ENCODE assay signal across 1 cellular context in the genomic region with DNA sequence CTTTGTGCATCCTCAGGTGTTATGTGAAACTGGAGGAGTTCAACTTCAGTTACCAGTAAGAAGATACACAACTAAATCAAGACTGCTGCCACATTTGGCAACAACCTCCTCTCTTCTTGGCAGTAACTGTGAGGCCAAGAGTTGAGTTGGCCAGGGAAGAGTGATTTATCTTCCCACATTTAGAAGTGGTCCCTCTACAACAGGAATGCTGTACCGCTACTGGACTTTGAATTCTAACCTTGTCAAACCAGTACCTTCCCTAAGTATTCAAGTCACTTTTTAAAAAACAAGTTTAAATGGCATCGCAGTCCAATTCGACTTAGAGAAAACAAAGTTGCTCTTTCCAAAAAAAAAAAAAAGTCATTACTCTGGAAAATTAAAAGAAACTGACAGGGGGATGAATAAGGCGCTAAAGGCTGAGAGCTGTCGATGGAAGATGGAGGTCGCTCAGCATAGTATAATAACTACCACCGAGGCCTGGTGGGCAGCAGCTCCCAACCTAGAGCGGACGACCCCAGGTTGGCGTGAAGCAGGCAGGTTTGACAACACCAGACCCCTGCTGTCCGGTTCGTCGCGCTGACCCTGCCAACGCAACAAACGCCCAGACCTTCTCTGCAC.
TF ChIP-seq lines count a peak whose summit lies in the region.

No MANE protein-coding gene starts in this region.

TF ChIP-seq in HepG2, 621 proteins besides CTCF, POLR2A, EP300 and RAD21 (continued from another document and continues in another):
- TF ChIP-seq, protein P1, sequence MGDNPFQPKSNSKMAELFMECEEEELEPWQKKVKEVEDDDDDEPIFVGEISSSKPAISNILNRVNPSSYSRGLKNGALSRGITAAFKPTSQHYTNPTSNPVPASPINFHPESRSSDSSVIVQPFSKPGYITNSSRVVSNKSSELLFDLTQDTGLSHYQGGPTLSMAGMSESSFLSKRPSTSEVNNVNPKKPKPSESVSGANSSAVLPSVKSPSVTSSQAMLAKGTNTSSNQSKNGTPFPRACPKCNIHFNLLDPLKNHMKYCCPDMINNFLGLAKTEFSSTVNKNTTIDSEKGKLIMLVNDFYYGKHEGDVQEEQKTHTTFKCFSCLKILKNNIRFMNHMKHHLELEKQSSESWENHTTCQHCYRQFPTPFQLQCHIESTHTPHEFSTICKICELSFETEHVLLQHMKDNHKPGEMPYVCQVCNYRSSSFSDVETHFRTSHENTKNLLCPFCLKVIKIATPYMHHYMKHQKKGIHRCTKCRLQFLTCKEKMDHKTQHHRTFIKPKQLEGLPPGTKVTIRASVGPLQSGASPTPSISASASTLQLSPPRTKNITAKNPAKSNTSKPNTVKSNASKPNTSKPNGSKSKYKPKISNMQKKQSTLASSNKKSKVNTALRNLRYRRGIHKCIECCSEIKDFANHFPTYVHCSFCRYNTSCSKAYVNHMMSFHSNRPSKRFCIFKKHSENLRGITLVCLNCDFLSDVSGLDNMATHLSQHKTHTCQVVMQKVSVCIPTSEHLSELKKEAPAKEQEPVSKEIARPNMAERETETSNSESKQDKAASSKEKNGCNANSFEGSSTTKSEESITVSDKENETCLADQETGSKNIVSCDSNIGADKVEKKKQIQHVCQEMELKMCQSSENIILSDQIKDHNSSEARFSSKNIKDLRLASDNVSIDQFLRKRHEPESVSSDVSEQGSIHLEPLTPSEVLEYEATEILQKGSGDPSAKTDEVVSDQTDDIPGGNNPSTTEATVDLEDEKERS (CRISPR knock-in tag; IDR thresholded peaks at IDR 0.05) = peak; percentile 69; the same call in 1 of the 2 replicates
- TF ChIP-seq MED13 (CRISPR knock-in tag; IDR thresholded peaks at IDR 0.05) (0 out of 2 replicates have a peak, but pooled peaks have one; percentile 22), ZNF773 (CRISPR knock-in tag; IDR thresholded peaks at IDR 0.05; ENCODE audit: borderline replicate concordance) (0 out of 2 replicates have a peak, but pooled peaks have one; percentile 46), ZNF776 (CRISPR knock-in tag; IDR thresholded peaks at IDR 0.05) (0 out of 2 replicates have a peak, but pooled peaks have one; percentile 31), ZFYVE20 (CRISPR knock-in tag; IDR thresholded peaks at IDR 0.05; ENCODE audit: borderline replicate concordance, low read depth) (0 out of 2 replicates have a peak, but pooled peaks have one; percentile 18), ZNF691 (CRISPR knock-in tag; IDR thresholded peaks at IDR 0.05; ENCODE audit: borderline replicate concordance, low read depth) (0 out of 2 replicates have a peak, but pooled peaks have one; percentile 71), HDAC6 (IDR thresholded peaks at IDR 0.05; ENCODE audit: low read depth, low read length) (no peak), SP5 (CRISPR knock-in tag; IDR thresholded peaks at IDR 0.05; ENCODE audit: borderline replicate concordance, low read depth) (no peak), ZNF816 (CRISPR knock-in tag; IDR thresholded peaks at IDR 0.05; ENCODE audit: borderline replicate concordance) (0 out of 2 replicates have a peak, but pooled peaks have one; percentile 29), ZNF318 (CRISPR knock-in tag; IDR thresholded peaks at IDR 0.05) (0 out of 2 replicates have a peak, but pooled peaks have one; percentile 14), ZNF512 (CRISPR knock-in tag; IDR thresholded peaks at IDR 0.05) (no peak), ZNF138 (CRISPR knock-in tag; IDR thresholded peaks at IDR 0.05; ENCODE audit: low read depth) (no peak), SNAI1 (CRISPR knock-in tag; IDR thresholded peaks at IDR 0.05; ENCODE audit: borderline replicate concordance) (0 out of 2 replicates have a peak, but pooled peaks have one; percentile 11), ZNF232 (CRISPR knock-in tag; IDR thresholded peaks at IDR 0.05; ENCODE audit: borderline replicate concordance) (0 out of 2 replicates have a peak, but pooled peaks have one; percentile 5), ZFP90 (CRISPR knock-in tag; IDR thresholded peaks at IDR 0.05; ENCODE audit: borderline replicate concordance) (peak; percentile 67; the same call in 1 of the 2 replicates), ZNF768 (CRISPR knock-in tag; IDR thresholded peaks at IDR 0.05) (0 out of 2 replicates have a peak, but pooled peaks have one; percentile 9), IRF2 (CRISPR knock-in tag; IDR thresholded peaks at IDR 0.05) (0 out of 2 replicates have a peak, but pooled peaks have one; percentile 9), POLR2AphosphoS2 (IDR thresholded peaks at IDR 0.05; ENCODE audit: low read depth, low read length) (no peak), PHF8 (CRISPR knock-in tag; IDR thresholded peaks at IDR 0.05) (no peak), HBP1 (CRISPR knock-in tag; IDR thresholded peaks at IDR 0.05; ENCODE audit: low read depth) (0 out of 2 replicates have a peak, but pooled peaks have one; percentile 65), SRY (CRISPR knock-in tag; IDR thresholded peaks at IDR 0.05) (peak; percentile 77; the same call in 1 of the 2 replicates), HNRNPLL (IDR thresholded peaks at IDR 0.05; ENCODE audit: low read depth, low read length, poor library complexity, severe bottlenecking) (peak; percentile 74), MAX (IDR thresholded peaks at IDR 0.05) (peak; percentile 27; the same call in 1 of the 2 replicates), ZKSCAN8 (CRISPR knock-in tag; IDR thresholded peaks at IDR 0.05; ENCODE audit: borderline replicate concordance) (0 out of 2 replicates have a peak, but pooled peaks have one; percentile 29), ZNF605 (CRISPR knock-in tag; IDR thresholded peaks at IDR 0.05) (0 out of 2 replicates have a peak, but pooled peaks have one; percentile 6), HNF4A (CRISPR knock-in tag; IDR thresholded peaks at IDR 0.05) (peak; percentile 50; the same call in 1 of the 2 replicates), ZNF12 (CRISPR knock-in tag; IDR thresholded peaks at IDR 0.05) (0 out of 2 replicates have a peak, but pooled peaks have one; percentile 6), SPEN (CRISPR knock-in tag; IDR thresholded peaks at IDR 0.05; ENCODE audit: low read depth) (peak; percentile 42; the same call in 1 of the 2 replicates), ZNF552 (CRISPR knock-in tag; IDR thresholded peaks at IDR 0.05; ENCODE audit: borderline replicate concordance) (peak; percentile 75; the same call in 1 of the 2 replicates), HOXA3 (CRISPR knock-in tag; IDR thresholded peaks at IDR 0.05) (peak; percentile 41; the same call in 1 of the 2 replicates), ZNF136 (CRISPR knock-in tag; IDR thresholded peaks at IDR 0.05; ENCODE audit: low read depth) (peak; percentile 8; the same call in 1 of the 2 replicates)
- TF ChIP-seq, protein P2, sequence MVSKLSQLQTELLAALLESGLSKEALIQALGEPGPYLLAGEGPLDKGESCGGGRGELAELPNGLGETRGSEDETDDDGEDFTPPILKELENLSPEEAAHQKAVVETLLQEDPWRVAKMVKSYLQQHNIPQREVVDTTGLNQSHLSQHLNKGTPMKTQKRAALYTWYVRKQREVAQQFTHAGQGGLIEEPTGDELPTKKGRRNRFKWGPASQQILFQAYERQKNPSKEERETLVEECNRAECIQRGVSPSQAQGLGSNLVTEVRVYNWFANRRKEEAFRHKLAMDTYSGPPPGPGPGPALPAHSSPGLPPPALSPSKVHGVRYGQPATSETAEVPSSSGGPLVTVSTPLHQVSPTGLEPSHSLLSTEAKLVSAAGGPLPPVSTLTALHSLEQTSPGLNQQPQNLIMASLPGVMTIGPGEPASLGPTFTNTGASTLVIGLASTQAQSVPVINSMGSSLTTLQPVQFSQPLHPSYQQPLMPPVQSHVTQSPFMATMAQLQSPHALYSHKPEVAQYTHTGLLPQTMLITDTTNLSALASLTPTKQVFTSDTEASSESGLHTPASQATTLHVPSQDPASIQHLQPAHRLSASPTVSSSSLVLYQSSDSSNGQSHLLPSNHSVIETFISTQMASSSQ (IDR thresholded peaks at IDR 0.05; ENCODE audit: low read depth) = no peak
- TF ChIP-seq, protein P2 (CRISPR knock-in tag; IDR thresholded peaks at IDR 0.05; ENCODE audit: borderline replicate concordance) = peak; percentile 37; the same call in 1 of the 2 replicates
